ENCODE assay signal across 7 cellular contexts in the genomic region with DNA sequence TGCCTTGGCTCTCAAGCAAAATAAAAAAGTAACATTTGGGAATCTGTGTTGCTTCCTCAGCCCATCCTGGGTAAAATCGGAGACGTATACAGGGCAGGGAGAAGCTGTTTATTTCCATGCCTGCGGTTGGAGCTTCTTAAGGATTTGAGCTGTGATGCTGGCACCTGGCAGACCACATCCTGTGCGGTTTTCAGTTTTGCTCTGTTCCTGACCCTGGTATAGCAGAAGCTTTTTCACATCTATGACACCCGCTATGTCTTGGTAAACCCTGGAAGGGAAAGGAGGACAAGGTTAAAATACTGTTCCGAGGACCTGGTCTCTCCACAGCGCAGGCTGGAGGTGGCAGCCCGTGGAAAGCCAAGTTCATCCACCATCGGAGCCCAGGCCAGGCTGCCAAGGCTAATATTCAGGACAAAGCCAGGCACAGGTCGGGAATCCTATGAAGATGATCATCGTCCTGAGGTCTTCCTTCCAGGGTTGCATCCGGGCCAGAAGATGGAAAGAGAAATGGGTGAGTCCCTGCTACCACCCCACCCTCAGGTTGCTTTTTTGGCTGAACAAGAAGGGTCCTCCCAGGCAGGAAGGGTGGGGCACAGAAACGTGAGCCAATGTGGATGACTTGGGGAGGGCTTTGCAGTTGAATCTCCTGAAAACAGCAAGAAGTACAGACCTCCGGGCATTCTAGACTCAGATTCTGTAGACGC. TPM values are rescaled to one million over a fixed set of nuclear protein-coding genes. Genes with fewer than 3 reads are reported as not detected.
"Had no signal": no experiment of that assay in that cellular context is flagged by ENCODE, and none has a peak within 500 bp of the region (broad histone marks: within the 10 kb centered on the region; RNA-seq: fewer than 3 reads in every experiment).

No MANE protein-coding gene starts in this region.

RNA-seq across cellular contexts. Expression of a gene that starts 4.7 kb away (rescaled TPM):
- total RNA-seq: cerebellum, dermis blood vessel endothelial cell, endodermal cell, kidney, left ventricle myocardium inferior, pancreas, thyroid gland had no signal
- polyA plus RNA-seq: pancreas had no signal
